ENCODE assay signal across 21 cellular contexts in the genomic region with DNA sequence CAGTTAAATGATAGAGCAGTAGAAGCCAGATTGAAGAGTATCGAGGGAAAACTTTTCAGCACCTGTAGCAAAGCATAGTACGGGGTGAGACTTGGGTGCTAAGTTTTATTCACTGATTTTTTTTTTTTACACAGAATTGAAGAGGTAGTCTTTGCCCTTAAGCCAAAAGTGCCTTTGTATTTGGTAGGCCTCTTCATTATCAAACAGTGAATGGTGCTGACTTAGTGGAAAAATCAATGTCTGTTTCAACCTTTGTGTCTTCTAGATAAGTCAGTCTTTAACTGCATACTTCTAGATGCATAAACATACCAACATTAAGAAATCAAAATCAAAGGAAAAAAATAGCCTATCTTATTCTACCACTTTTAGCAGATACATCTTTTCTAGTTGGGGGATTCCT. TPM values are rescaled to one million over a fixed set of nuclear protein-coding genes. Genes with fewer than 3 reads are reported as not detected.
DNase-seq lines count a peak whose midpoint lies in the region; ATAC-seq, FAIRE-seq and TF ChIP-seq lines count a peak whose summit lies in the region.
"Had no signal": no experiment of that assay in that cellular context is flagged by ENCODE, and none has a peak within 500 bp of the region (broad histone marks: within the 10 kb centered on the region; RNA-seq: fewer than 3 reads in every experiment).

No MANE protein-coding gene starts in this region.

- CTCF ChIA-PET in OCI-LY7 (lab: Charles Lee; ENCODE audit: unreplicated experiment) (no interaction called here), HepG2 (lab: Yijun Ruan, JAX; ENCODE audit: low intra/inter-chr PET ratio, low total read pairs) (no interaction called here)

- TF ChIP-seq CTCF in OCI-LY7 (conservative IDR thresholded peaks at IDR 0.05; ENCODE audit: low read length) (no peak), HepG2 (CRISPR knock-in tag; IDR thresholded peaks at IDR 0.05) (no peak), right lobe of liver (IDR thresholded peaks at IDR 0.05) (no peak), upper lobe of right lung (IDR thresholded peaks at IDR 0.05) (no peak)

- no peak overlapping the region for H3K9ac ChIP-seq in HepG2 (ENCODE audit: insufficient read depth, low read depth, low read length)
- H3K9ac ChIP-seq: BLaER1 treated with 17β-estradiol and CSF1 and Interleukin-3, amounts not matched to agents 10 nM and 100 nM had no signal

- TF ChIP-seq RAD21 in HepG2 (CRISPR knock-in tag; IDR thresholded peaks at IDR 0.05): no peak

- peaks cover 89% of the 10 kb centered on the region for H3K36me3 Mint-ChIP-seq in activated T-cell treated with anti-CD3 and anti-CD28 coated beads, Interleukin-2, amount 50 U/mL, for 24 hours (ENCODE audit: low read depth)

- H3K9me2 ChIP-seq in OCI-LY7 (ENCODE audit: insufficient read depth, low read length): no peaks in the 10 kb centered on the region

- WGBS in HepG2 (ENCODE audit: low lambda C conversion rate): 44% methylated on average over 2 of the region's 2 CpGs
- WGBS in right lobe of liver (ENCODE audit: insufficient coverage, low coverage, low lambda C conversion rate, missing lambda C conversion rate): 11% methylated on average over 2 of the region's 2 CpGs

- in situ Hi-C loops in HepG2 (cut with HindIII; ENCODE audit: extremely low pct_ligation_motif_present, low pct_unique_long_range_greater_than_20kb): loop anchor here (25.0 kb wide), 1 partner anchor 580 kb away; no protein-coding TSS in a partner anchor

- H3K79me2 ChIP-seq in OCI-LY7 (ENCODE audit: insufficient read depth, low read depth, low read length): no peaks in the 10 kb centered on the region
- H3K79me2 ChIP-seq in HepG2 (ENCODE audit: insufficient read depth, low read length): no peaks in the 10 kb centered on the region

- DNase-seq in OCI-LY7 (ENCODE audit: low spot score): no peak
- no peak for DNase-seq in HepG2 (ENCODE audit: low spot score)
- DNase-seq in right lobe of liver: no peak
- no peak for DNase-seq in urothelium cell line (ENCODE audit: low spot score)
- no peak for DNase-seq in activated T-cell treated with anti-CD3 and anti-CD28 coated beads, Interleukin-2, amount 50 U/mL, for 24 hours
- no peak for DNase-seq in upper lobe of right lung
- DNase-seq: 8988T; AML-193; Caco-2; Calu3; CD4-positive, alpha-beta T cell; CD8-positive, alpha-beta T cell; DMS79 treated with DMSO at 0.1 percent for 48 hours; GF-D8 had no signal

- no peaks in the 10 kb centered on the region for H3K9me3 Mint-ChIP-seq in activated T-cell treated with anti-CD3 and anti-CD28 coated beads, Interleukin-2, amount 50 U/mL, for 24 hours
- H3K9me3 Mint-ChIP-seq: CD4-positive, alpha-beta T cell; CD8-positive, alpha-beta T cell had no signal

- H3K9me3 ChIP-seq in OCI-LY7 (ENCODE audit: low read length) (no peaks in the 10 kb centered on the region), HepG2 (ENCODE audit: low read length) (no peaks in the 10 kb centered on the region), right lobe of liver (no peaks in the 10 kb centered on the region), upper lobe of right lung (no peaks in the 10 kb centered on the region)
- H3K9me3 ChIP-seq: BLaER1 treated with 17β-estradiol and CSF1 and Interleukin-3, amounts not matched to agents 10 nM and 100 nM; Caco-2 had no signal

- no peak overlapping the region for H2AFZ ChIP-seq in OCI-LY7 (ENCODE audit: low read length)
- H2AFZ ChIP-seq in HepG2 (ENCODE audit: low read length): no peak overlapping the region

- H3K27ac Mint-ChIP-seq in activated T-cell treated with anti-CD3 and anti-CD28 coated beads, Interleukin-2, amount 50 U/mL, for 24 hours: no peak overlapping the region
- H3K27ac Mint-ChIP-seq: B cell; CD4-positive, alpha-beta T cell; CD8-positive, alpha-beta T cell had no signal

- no peaks in the 10 kb centered on the region for H3K4me1 ChIP-seq in OCI-LY7 (ENCODE audit: insufficient read depth, low read length, poor library complexity, severe bottlenecking)
- H3K4me1 ChIP-seq in HepG2 (ENCODE audit: insufficient read depth, low read length): peaks cover 18% of the 10 kb centered on the region
- peaks cover 0 to 43% (median 11%) of the 10 kb centered on the region in 4 donors for H3K4me1 ChIP-seq in right lobe of liver
- H3K4me1 ChIP-seq in upper lobe of right lung: no peaks in the 10 kb centered on the region
- H3K4me1 ChIP-seq: BLaER1 treated with 17β-estradiol and CSF1 and Interleukin-3, amounts not matched to agents 10 nM and 100 nM; Caco-2 had no signal

- FAIRE-seq in HepG2 (lab: Jason Lieb, UNC): no peak
- FAIRE-seq in urothelium cell line (lab: Jason Lieb, UNC): no peak
- FAIRE-seq: D721Med, GM12891, GM19239 had no signal

- no peak overlapping the region for H3K4me3 Mint-ChIP-seq in activated T-cell treated with anti-CD3 and anti-CD28 coated beads, Interleukin-2, amount 50 U/mL, for 24 hours
- H3K4me3 Mint-ChIP-seq: B cell; CD4-positive, alpha-beta T cell; CD8-positive, alpha-beta T cell had no signal

- H3K4me1 Mint-ChIP-seq in activated T-cell treated with anti-CD3 and anti-CD28 coated beads, Interleukin-2, amount 50 U/mL, for 24 hours (ENCODE audit: low read depth): peaks cover 2% of the 10 kb centered on the region
- H3K4me1 Mint-ChIP-seq: B cell had no signal

- H3K4me2 ChIP-seq in OCI-LY7 (ENCODE audit: low read length) (no peak overlapping the region), HepG2 (ENCODE audit: low read depth, low read length) (peak overlapping the region; percentile 15; the same call in 1 of the 2 replicates)
- H3K4me2 ChIP-seq: BLaER1 treated with 17β-estradiol and CSF1 and Interleukin-3, amounts not matched to agents 10 nM and 100 nM had no signal

- no peak for TF ChIP-seq POLR2A in HepG2 (IDR thresholded peaks at IDR 0.05; ENCODE audit: insufficient read depth in 1 of 2, low read depth in 2 of 2, low read length in 2 of 2)
- TF ChIP-seq POLR2A in right lobe of liver (IDR thresholded peaks at IDR 0.05): no peak

- TF ChIP-seq EP300 in HepG2 (IDR thresholded peaks at IDR 0.05; ENCODE audit: low read depth in 2 of 2, low read length in 2 of 2) (peak in 1 of 2 experiments; percentile 18; a peak in 1 of 4 replicates), HepG2 (CRISPR knock-in tag; IDR thresholded peaks at IDR 0.05; ENCODE audit: borderline replicate concordance) (no peak)

- ATAC-seq in HepG2 (peak; percentile 70), right lobe of liver (peak; percentile 64 to 84 (median 72)), GM21825 (IDR thresholded peaks at IDR 0.05; ENCODE audit: unreplicated experiment) (no peak), upper lobe of right lung (no peak)
- ATAC-seq: CD8-positive, alpha-beta T cell had no signal

- H3K4me3 ChIP-seq in OCI-LY7 (ENCODE audit: low read depth, low read length, poor library complexity, severe bottlenecking): no peak overlapping the region
- H3K4me3 ChIP-seq in HepG2 (replicated peaks in 1 of 3; ENCODE audit: insufficient read depth in 1 of 3, low read depth in 2 of 3, low read length in 3 of 3): no peak overlapping the region
- no peak overlapping the region for H3K4me3 ChIP-seq in right lobe of liver
- no peak overlapping the region for H3K4me3 ChIP-seq in upper lobe of right lung
- H3K4me3 ChIP-seq: BLaER1 treated with 17β-estradiol and CSF1 and Interleukin-3, amounts not matched to agents 10 nM and 100 nM had no signal

- no peaks in the 10 kb centered on the region for H3K27me3 Mint-ChIP-seq in activated T-cell treated with anti-CD3 and anti-CD28 coated beads, Interleukin-2, amount 50 U/mL, for 24 hours
- H3K27me3 Mint-ChIP-seq: B cell; CD4-positive, alpha-beta T cell had no signal

- no peaks in the 10 kb centered on the region for H4K20me1 ChIP-seq in OCI-LY7 (ENCODE audit: insufficient read depth, low read length)
- H4K20me1 ChIP-seq in HepG2 (ENCODE audit: insufficient read depth, low read length): no peaks in the 10 kb centered on the region

- H3K27me3 ChIP-seq in HepG2 (ENCODE audit: control insufficient read depth in 1 of 2, insufficient read depth in 2 of 2, low read length in 2 of 2) (no peaks in the 10 kb centered on the region; a peak in 1 of 5 replicates), right lobe of liver (no peaks in the 10 kb centered on the region), upper lobe of right lung (no peaks in the 10 kb centered on the region)
- H3K27me3 ChIP-seq: BLaER1 treated with 17β-estradiol and CSF1 and Interleukin-3, amounts not matched to agents 10 nM and 100 nM had no signal

- no peak overlapping the region for H3K27ac ChIP-seq in OCI-LY7 (ENCODE audit: low read depth, low read length, poor library complexity, severe bottlenecking)
- peak overlapping the region; percentile 28 for H3K27ac ChIP-seq in HepG2 (ENCODE audit: extremely low read length, insufficient read depth, low read length)
- peak overlapping the region in 2 of 3 donors; percentile 9 to 79 for H3K27ac ChIP-seq in right lobe of liver
- H3K27ac ChIP-seq in upper lobe of right lung: no peak overlapping the region
- H3K27ac ChIP-seq: BLaER1 treated with 17β-estradiol and CSF1 and Interleukin-3, amounts not matched to agents 10 nM and 100 nM; C4-2B had no signal

- H3K36me3 ChIP-seq in OCI-LY7 (ENCODE audit: insufficient read depth, low read length) (peaks cover 98% of the 10 kb centered on the region), HepG2 (replicated peaks in 1 of 2; ENCODE audit: control insufficient read depth in 1 of 2, insufficient read depth in 2 of 2, low read length in 2 of 2) (peaks cover 8 to 38% of the 10 kb centered on the region in 2 experiments), right lobe of liver (peaks cover 0 to 82% (median 31%) of the 10 kb centered on the region in 4 donors), upper lobe of right lung (peaks cover 94% of the 10 kb centered on the region)

- BruUV-seq in OCI-LY7 (replicated peaks; lab: Mats Ljungman, UMichigan) (TSS peak; percentile 4), HepG2 (replicated peaks; lab: Mats Ljungman, UMichigan) (no TSS peak)

- POLR2A ChIA-PET in OCI-LY7 (lab: Charles Lee) (no interaction called here), HepG2 (lab: Yijun Ruan, JAX) (interaction anchor here (1.5 kb wide), 1 partner anchor 13 kb away, joined by 3 read pairs; the partner anchor contains the start of gene RNF14)

- intact Hi-C loops in OCI-LY7 (cut with micrococcal nuclease; ENCODE audit: unreplicated experiment): no loop called here
- intact Hi-C loops in HepG2 (cut with micrococcal nuclease; ENCODE audit: unreplicated experiment): no loop called here
- intact Hi-C loops in right lobe of liver (cut with DNase I): no loop called here
- intact Hi-C loops in upper lobe of right lung (cut with DNase I): no loop called here

RNA-seq across cellular contexts. Expression of gene RNF14, which starts 13.7 kb away (rescaled TPM):
- 23.7 and 31.7 TPM in 2 replicates for total RNA-seq in OCI-LY7 (2014; rRNA removed; shearing (Covaris generic))
- 41.1 and 41.9 TPM in 2 replicates for total RNA-seq in OCI-LY7 (2022)
- total RNA-seq in HepG2 (2016; rRNA removed; fragmentation: Illumina TruSeq; extraction: Trizol): 28.1 and 42.4 TPM in 2 replicates
- 7.6 TPM in 2 replicates for total RNA-seq in HepG2 (2016; cell fraction: cytosol; rRNA removed; fragmentation: Illumina TruSeq; extraction: Trizol; ENCODE audit: low read depth)
- 29.9 and 40.7 TPM in 2 replicates for total RNA-seq in HepG2 (2016; cell fraction: insoluble cytoplasmic fraction; rRNA removed; fragmentation: Illumina TruSeq; extraction: Trizol)
- 23.1 and 23.3 TPM in 2 replicates for total RNA-seq in HepG2 (2016; cell fraction: membrane; rRNA removed; fragmentation: Illumina TruSeq; extraction: Trizol)
- 16.1 and 19.9 TPM in 2 replicates for total RNA-seq in HepG2 (2016; cell fraction: nucleus; rRNA removed; fragmentation: Illumina TruSeq; extraction: Trizol)
- 11.0 and 11.3 TPM in 2 replicates for polyA plus RNA-seq in HepG2 (2011; rRNA removed)
- polyA plus RNA-seq in HepG2 (2011; cell fraction: cytosol; rRNA removed): 6.2 and 9.3 TPM in 2 replicates
- polyA plus RNA-seq in HepG2 (2011; cell fraction: nucleus; rRNA removed): 5.6 and 8.1 TPM in 2 replicates
- polyA plus RNA-seq in HepG2 (2012): 13.0 and 15.4 TPM in 2 replicates
- 5.0 and 7.5 TPM in 2 replicates for polyA plus RNA-seq in HepG2 (2016; cell fraction: cytosol; fragmentation: Illumina TruSeq; extraction: Trizol; ENCODE audit: low read depth)
- 23.5 and 26.8 TPM in 2 replicates for polyA plus RNA-seq in HepG2 (2016; cell fraction: insoluble cytoplasmic fraction; fragmentation: Illumina TruSeq; extraction: Trizol; ENCODE audit: low read depth)
- 11.6 and 11.8 TPM in 2 replicates for polyA plus RNA-seq in HepG2 (2016; cell fraction: membrane; fragmentation: Illumina TruSeq; extraction: Trizol; ENCODE audit: low read depth)
- 9.6 and 13.2 TPM in 2 replicates for polyA plus RNA-seq in HepG2 (2016; cell fraction: nucleus; fragmentation: Illumina TruSeq; extraction: Trizol; ENCODE audit: insufficient read depth, low read depth)
- 16.9 and 18.8 TPM in 2 replicates for polyA minus RNA-seq in HepG2 (2011; rRNA and poly(A)+ RNA removed; ENCODE audit: low replicate concordance)
- 8.3 and 10.7 TPM in 2 replicates for polyA minus RNA-seq in HepG2 (2011; cell fraction: cytosol; rRNA and poly(A)+ RNA removed)
- polyA minus RNA-seq in HepG2 (2011; cell fraction: nucleus; rRNA and poly(A)+ RNA removed): 10.7 and 13.6 TPM in 2 replicates
- total RNA-seq in right lobe of liver: 10 to 100 TPM; 34.8 to 54.8 (median 41.8) TPM
- 51.6 TPM for total RNA-seq in upper lobe of right lung

RNA-seq across cellular contexts. Expression of gene PCDH12, which starts 24.6 kb away (rescaled TPM):
- 0.03 TPM in 1 of 2 replicates, not detected in the other for total RNA-seq in OCI-LY7 (2014; rRNA removed; shearing (Covaris generic))
- total RNA-seq in OCI-LY7 (2022) (not detected in 2 replicates), HepG2 (2016; rRNA removed; fragmentation: Illumina TruSeq; extraction: Trizol) (not detected in 2 replicates), right lobe of liver (1 to 10 TPM; 1.5 to 4.4 (median 1.9) TPM), upper lobe of right lung (17.0 TPM)
- total RNA-seq in HepG2 (2016; cell fraction: cytosol; rRNA removed; fragmentation: Illumina TruSeq; extraction: Trizol; ENCODE audit: low read depth): not detected in 2 replicates
- not detected in 2 replicates for total RNA-seq in HepG2 (2016; cell fraction: insoluble cytoplasmic fraction; rRNA removed; fragmentation: Illumina TruSeq; extraction: Trizol)
- not detected in 2 replicates for total RNA-seq in HepG2 (2016; cell fraction: membrane; rRNA removed; fragmentation: Illumina TruSeq; extraction: Trizol)
- total RNA-seq in HepG2 (2016; cell fraction: nucleus; rRNA removed; fragmentation: Illumina TruSeq; extraction: Trizol): not detected in 2 replicates
- polyA plus RNA-seq in HepG2 (2011; rRNA removed): not detected in 2 replicates
- polyA plus RNA-seq in HepG2 (2011; cell fraction: cytosol; rRNA removed): not detected in 2 replicates
- polyA plus RNA-seq in HepG2 (2011; cell fraction: nucleus; rRNA removed): not detected in 2 replicates
- 0.13 and 0.25 TPM in 2 replicates for polyA plus RNA-seq in HepG2 (2012)
- not detected in 2 replicates for polyA plus RNA-seq in HepG2 (2016; cell fraction: cytosol; fragmentation: Illumina TruSeq; extraction: Trizol; ENCODE audit: low read depth)
- polyA plus RNA-seq in HepG2 (2016; cell fraction: insoluble cytoplasmic fraction; fragmentation: Illumina TruSeq; extraction: Trizol; ENCODE audit: low read depth): not detected in 2 replicates
- polyA plus RNA-seq in HepG2 (2016; cell fraction: membrane; fragmentation: Illumina TruSeq; extraction: Trizol; ENCODE audit: low read depth): not detected in 2 replicates
- polyA plus RNA-seq in HepG2 (2016; cell fraction: nucleus; fragmentation: Illumina TruSeq; extraction: Trizol; ENCODE audit: insufficient read depth, low read depth): not detected in 2 replicates
- 0.33 TPM in 1 of 2 replicates, not detected in the other for polyA minus RNA-seq in HepG2 (2011; rRNA and poly(A)+ RNA removed; ENCODE audit: low replicate concordance)
- not detected in 2 replicates for polyA minus RNA-seq in HepG2 (2011; cell fraction: cytosol; rRNA and poly(A)+ RNA removed)
- polyA minus RNA-seq in HepG2 (2011; cell fraction: nucleus; rRNA and poly(A)+ RNA removed): not detected in 2 replicates
- total RNA-seq: B cell; Caco-2; Calu3; CD4-positive, alpha-beta T cell; CD8-positive, alpha-beta T cell had no signal

RNA-seq across cellular contexts. Expression of gene GNPDA1, which starts 30.2 kb away (rescaled TPM):
- 20.2 and 22.9 TPM in 2 replicates for total RNA-seq in OCI-LY7 (2014; rRNA removed; shearing (Covaris generic))
- 23.1 and 24.1 TPM in 2 replicates for total RNA-seq in OCI-LY7 (2022)
- 54.1 and 74.9 TPM in 2 replicates for total RNA-seq in HepG2 (2016; rRNA removed; fragmentation: Illumina TruSeq; extraction: Trizol)
- 12.0 TPM in 2 replicates for total RNA-seq in HepG2 (2016; cell fraction: cytosol; rRNA removed; fragmentation: Illumina TruSeq; extraction: Trizol; ENCODE audit: low read depth)
- total RNA-seq in HepG2 (2016; cell fraction: insoluble cytoplasmic fraction; rRNA removed; fragmentation: Illumina TruSeq; extraction: Trizol): 54.7 and 81.4 TPM in 2 replicates
- 35.9 and 36.6 TPM in 2 replicates for total RNA-seq in HepG2 (2016; cell fraction: membrane; rRNA removed; fragmentation: Illumina TruSeq; extraction: Trizol)
- total RNA-seq in HepG2 (2016; cell fraction: nucleus; rRNA removed; fragmentation: Illumina TruSeq; extraction: Trizol): 23.2 and 24.6 TPM in 2 replicates
- polyA plus RNA-seq in HepG2 (2011; rRNA removed): 6.0 and 6.1 TPM in 2 replicates
- 9.3 and 10.6 TPM in 2 replicates for polyA plus RNA-seq in HepG2 (2011; cell fraction: cytosol; rRNA removed)
- polyA plus RNA-seq in HepG2 (2011; cell fraction: nucleus; rRNA removed): 10.6 and 11.6 TPM in 2 replicates
- 23.3 and 24.2 TPM in 2 replicates for polyA plus RNA-seq in HepG2 (2012)
- 11.3 and 13.9 TPM in 2 replicates for polyA plus RNA-seq in HepG2 (2016; cell fraction: cytosol; fragmentation: Illumina TruSeq; extraction: Trizol; ENCODE audit: low read depth)
- 76.4 and 81.8 TPM in 2 replicates for polyA plus RNA-seq in HepG2 (2016; cell fraction: insoluble cytoplasmic fraction; fragmentation: Illumina TruSeq; extraction: Trizol; ENCODE audit: low read depth)
- 25.0 and 27.1 TPM in 2 replicates for polyA plus RNA-seq in HepG2 (2016; cell fraction: membrane; fragmentation: Illumina TruSeq; extraction: Trizol; ENCODE audit: low read depth)
- polyA plus RNA-seq in HepG2 (2016; cell fraction: nucleus; fragmentation: Illumina TruSeq; extraction: Trizol; ENCODE audit: insufficient read depth, low read depth): 37.8 and 39.9 TPM in 2 replicates
- polyA minus RNA-seq in HepG2 (2011; rRNA and poly(A)+ RNA removed; ENCODE audit: low replicate concordance): 8.0 and 21.3 TPM in 2 replicates
- 8.3 and 13.9 TPM in 2 replicates for polyA minus RNA-seq in HepG2 (2011; cell fraction: cytosol; rRNA and poly(A)+ RNA removed)
- polyA minus RNA-seq in HepG2 (2011; cell fraction: nucleus; rRNA and poly(A)+ RNA removed): 9.8 and 11.8 TPM in 2 replicates
- total RNA-seq in right lobe of liver: 10 to 100 TPM in 4 of 6 experiments, 1 to 10 TPM in 2; 6.3 to 22.1 (median 14.9) TPM
- total RNA-seq in upper lobe of right lung: 36.2 TPM

RNA-seq across cellular contexts. Expression of gene DELE1, which starts 59.0 kb away (rescaled TPM):
- 67.9 and 81.2 TPM in 2 replicates for total RNA-seq in OCI-LY7 (2014; rRNA removed; shearing (Covaris generic))
- total RNA-seq in OCI-LY7 (2022) (78.5 and 89.4 TPM in 2 replicates), HepG2 (2016; rRNA removed; fragmentation: Illumina TruSeq; extraction: Trizol) (46.5 and 57.5 TPM in 2 replicates), right lobe of liver (10 to 100 TPM; 39.4 to 57.9 (median 43.8) TPM), upper lobe of right lung (83.3 TPM)
- 7.7 and 8.6 TPM in 2 replicates for total RNA-seq in HepG2 (2016; cell fraction: cytosol; rRNA removed; fragmentation: Illumina TruSeq; extraction: Trizol; ENCODE audit: low read depth)
- total RNA-seq in HepG2 (2016; cell fraction: insoluble cytoplasmic fraction; rRNA removed; fragmentation: Illumina TruSeq; extraction: Trizol): 44.4 and 53.9 TPM in 2 replicates
- total RNA-seq in HepG2 (2016; cell fraction: membrane; rRNA removed; fragmentation: Illumina TruSeq; extraction: Trizol): 23.5 and 25.7 TPM in 2 replicates
- 61.2 and 73.5 TPM in 2 replicates for total RNA-seq in HepG2 (2016; cell fraction: nucleus; rRNA removed; fragmentation: Illumina TruSeq; extraction: Trizol)
- polyA plus RNA-seq in HepG2 (2011; rRNA removed): 90.3 and 97.1 TPM in 2 replicates
- 44.7 and 66.5 TPM in 2 replicates for polyA plus RNA-seq in HepG2 (2011; cell fraction: cytosol; rRNA removed)
- 267 and 277 TPM in 2 replicates for polyA plus RNA-seq in HepG2 (2011; cell fraction: nucleus; rRNA removed)
- 44.3 and 49.8 TPM in 2 replicates for polyA plus RNA-seq in HepG2 (2012)
- 8.6 and 10.7 TPM in 2 replicates for polyA plus RNA-seq in HepG2 (2016; cell fraction: cytosol; fragmentation: Illumina TruSeq; extraction: Trizol; ENCODE audit: low read depth)
- polyA plus RNA-seq in HepG2 (2016; cell fraction: insoluble cytoplasmic fraction; fragmentation: Illumina TruSeq; extraction: Trizol; ENCODE audit: low read depth): 46.9 and 52.3 TPM in 2 replicates
- 20.4 and 27.3 TPM in 2 replicates for polyA plus RNA-seq in HepG2 (2016; cell fraction: membrane; fragmentation: Illumina TruSeq; extraction: Trizol; ENCODE audit: low read depth)
- 113 TPM in 2 replicates for polyA plus RNA-seq in HepG2 (2016; cell fraction: nucleus; fragmentation: Illumina TruSeq; extraction: Trizol; ENCODE audit: insufficient read depth, low read depth)
- 120 and 133 TPM in 2 replicates for polyA minus RNA-seq in HepG2 (2011; rRNA and poly(A)+ RNA removed; ENCODE audit: low replicate concordance)
- 27.7 and 33.0 TPM in 2 replicates for polyA minus RNA-seq in HepG2 (2011; cell fraction: cytosol; rRNA and poly(A)+ RNA removed)
- polyA minus RNA-seq in HepG2 (2011; cell fraction: nucleus; rRNA and poly(A)+ RNA removed): 76.1 and 82.6 TPM in 2 replicates

Comparison
In these comparisons a context has a peak if more than half of its experiments do, and no peak if none do; other contexts are left out.
1. H3K27ac ChIP-seq: peak in HepG2 (single experiment) and right lobe of liver (2 of 3); none in OCI-LY7 (single experiment) and upper lobe of right lung (single experiment).
2. ATAC-seq: peak in HepG2 (single experiment) and right lobe of liver (4 of 4); none in GM21825 (single experiment) and upper lobe of right lung (single experiment).